In genomic region chr1:26318338-26319064, GRCh38 we compare ENCODE assay signal across 9 cellular contexts. TPM values are rescaled to one million over a fixed set of nuclear protein-coding genes. Genes with fewer than 3 reads are reported as not detected.
DNase-seq lines count a peak whose midpoint lies in the region; ATAC-seq and TF ChIP-seq lines count a peak whose summit lies in the region.
"Had no signal": no experiment of that assay in that cellular context is flagged by ENCODE, and none has a peak within 500 bp of the region (broad histone marks: within the 10 kb centered on the region; RNA-seq: fewer than 3 reads in every experiment).

No MANE protein-coding gene starts in this region.

- H4K20me1 ChIP-seq in neural progenitor cell (ENCODE audit: low read depth): no peaks in the 10 kb centered on the region

- TF ChIP-seq CTCF in neural progenitor cell (IDR thresholded peaks at IDR 0.05) (no peak), osteocyte (IDR thresholded peaks at IDR 0.05) (no peak)

- H3K79me2 ChIP-seq in neural progenitor cell (ENCODE audit: low read depth): no peaks in the 10 kb centered on the region

- H3K4me2 ChIP-seq in neural progenitor cell: peak overlapping the region; percentile 58

- peak overlapping the region; percentile 100 for H3K4me3 ChIP-seq in CD4-positive, CD25-positive, alpha-beta regulatory T cell (ENCODE audit: low read depth, low read length)
- H3K4me3 ChIP-seq in neural progenitor cell: no peak overlapping the region

- peaks cover 36% of the 10 kb centered on the region for H3K36me3 ChIP-seq in CD4-positive, CD25-positive, alpha-beta regulatory T cell (ENCODE audit: control insufficient read depth, insufficient read depth, low read length)
- H3K36me3 ChIP-seq in neural progenitor cell: no peaks in the 10 kb centered on the region

- DNase-seq in CD4-positive, CD25-positive, alpha-beta regulatory T cell: no peak
- peak; percentile 36 to 81 for DNase-seq in activated naive CD4-positive, alpha-beta T cell treated with anti-CD3 and anti-CD28 coated beads, Interleukin-2, amount 50 U/mL, for 72 hours (ENCODE audit: low spot score in 2 of 2)
- DNase-seq in neural progenitor cell (ENCODE audit: low spot score) (no peak), NCI-H2107 treated with DMSO at 0.1 percent for 48 hours (lab: John Stamatoyannopoulos, UW; ENCODE audit: unreplicated experiment) (no peak), AG08395 (ENCODE audit: low spot score) (no peak), osteocyte (ENCODE audit: extremely low spot score, unreplicated experiment) (no peak), SK-N-DZ (ENCODE audit: low spot score) (no peak)
- DNase-seq: EL had no signal

- peak overlapping the region; percentile 70 for H3K27ac ChIP-seq in CD4-positive, CD25-positive, alpha-beta regulatory T cell (ENCODE audit: insufficient read depth, low read length, poor library complexity, severe bottlenecking)
- no peak overlapping the region for H3K27ac ChIP-seq in neural progenitor cell

- peak overlapping the region; percentile 92 to 99 (median 94) for H3K4me3 Mint-ChIP-seq in CD4-positive, CD25-positive, alpha-beta regulatory T cell
- H3K4me3 Mint-ChIP-seq in IgD-negative memory B cell: peak overlapping the region; percentile 93 to 100 (median 100)
- no peak overlapping the region for H3K4me3 Mint-ChIP-seq in neural progenitor cell
- H3K4me3 Mint-ChIP-seq in osteocyte (ENCODE audit: unreplicated experiment): no peak overlapping the region

- peaks cover 41% of the 10 kb centered on the region for H3K36me3 Mint-ChIP-seq in CD4-positive, CD25-positive, alpha-beta regulatory T cell
- peaks cover 20% of the 10 kb centered on the region for H3K36me3 Mint-ChIP-seq in IgD-negative memory B cell
- H3K36me3 Mint-ChIP-seq in activated naive CD4-positive, alpha-beta T cell treated with anti-CD3 and anti-CD28 coated beads, Interleukin-2, amount 50 U/mL, for 72 hours: peaks cover 27 to 36% of the 10 kb centered on the region in 2 donors
- H3K36me3 Mint-ChIP-seq in neural progenitor cell: no peaks in the 10 kb centered on the region
- no peaks in the 10 kb centered on the region for H3K36me3 Mint-ChIP-seq in osteocyte (ENCODE audit: unreplicated experiment)

- no peak overlapping the region for H3K9ac ChIP-seq in neural progenitor cell

- H3K9me3 ChIP-seq in CD4-positive, CD25-positive, alpha-beta regulatory T cell (ENCODE audit: control insufficient read depth in 2 of 2, low read length in 2 of 2): no peaks in the 10 kb centered on the region
- no peaks in the 10 kb centered on the region for H3K9me3 ChIP-seq in neural progenitor cell (ENCODE audit: low read depth)

- no peak for ATAC-seq in CD4-positive, CD25-positive, alpha-beta regulatory T cell (ENCODE audit: low read depth in 2 of 2)
- peak; percentile 25 to 61 for ATAC-seq in activated naive CD4-positive, alpha-beta T cell treated with anti-CD3 and anti-CD28 coated beads, Interleukin-2, amount 50 U/mL, for 72 hours

- no peak overlapping the region for H2AFZ ChIP-seq in neural progenitor cell (replicated peaks)

- H3K27me3 Mint-ChIP-seq in CD4-positive, CD25-positive, alpha-beta regulatory T cell: peaks cover 5% of the 10 kb centered on the region
- no peaks in the 10 kb centered on the region for H3K27me3 Mint-ChIP-seq in IgD-negative memory B cell
- peaks cover 9% of the 10 kb centered on the region for H3K27me3 Mint-ChIP-seq in neural progenitor cell (ENCODE audit: insufficient read depth, low read depth)
- H3K27me3 Mint-ChIP-seq in osteocyte (ENCODE audit: unreplicated experiment): peaks cover 9% of the 10 kb centered on the region

- peak overlapping the region; percentile 67 to 97 (median 91) for H3K27ac Mint-ChIP-seq in CD4-positive, CD25-positive, alpha-beta regulatory T cell
- H3K27ac Mint-ChIP-seq in IgD-negative memory B cell (peak overlapping the region; percentile 74 to 97 (median 92)), neural progenitor cell (no peak overlapping the region), osteocyte (ENCODE audit: unreplicated experiment) (no peak overlapping the region)
- H3K27ac Mint-ChIP-seq in activated naive CD4-positive, alpha-beta T cell treated with anti-CD3 and anti-CD28 coated beads, Interleukin-2, amount 50 U/mL, for 72 hours: peak overlapping the region; percentile 8 to 99

- H3K27me3 ChIP-seq in CD4-positive, CD25-positive, alpha-beta regulatory T cell (ENCODE audit: control insufficient read depth, insufficient read depth, low read length): no peaks in the 10 kb centered on the region
- no peaks in the 10 kb centered on the region for H3K27me3 ChIP-seq in neural progenitor cell

- peaks cover 0 to 2% (median 0%) of the 10 kb centered on the region in 7 donors for H3K9me3 Mint-ChIP-seq in CD4-positive, CD25-positive, alpha-beta regulatory T cell
- no peaks in the 10 kb centered on the region for H3K9me3 Mint-ChIP-seq in IgD-negative memory B cell
- no peaks in the 10 kb centered on the region for H3K9me3 Mint-ChIP-seq in activated naive CD4-positive, alpha-beta T cell treated with anti-CD3 and anti-CD28 coated beads, Interleukin-2, amount 50 U/mL, for 72 hours
- H3K9me3 Mint-ChIP-seq in neural progenitor cell: no peaks in the 10 kb centered on the region
- H3K9me3 Mint-ChIP-seq in osteocyte (ENCODE audit: unreplicated experiment): no peaks in the 10 kb centered on the region

- peaks cover 23% of the 10 kb centered on the region for H3F3A ChIP-seq in neural progenitor cell (ENCODE audit: low read depth)

- peaks cover 14 to 80% (median 55%) of the 10 kb centered on the region in 4 donors for H3K4me1 Mint-ChIP-seq in CD4-positive, CD25-positive, alpha-beta regulatory T cell
- H3K4me1 Mint-ChIP-seq in IgD-negative memory B cell (peaks cover 40 to 50% (median 41%) of the 10 kb centered on the region in 3 donors), neural progenitor cell (peaks cover 30% of the 10 kb centered on the region), osteocyte (ENCODE audit: unreplicated experiment) (peaks cover 6% of the 10 kb centered on the region)

- peaks cover 84% of the 10 kb centered on the region for H3K4me1 ChIP-seq in CD4-positive, CD25-positive, alpha-beta regulatory T cell (ENCODE audit: control insufficient read depth, insufficient read depth, low read length, poor library complexity, severe bottlenecking)
- peaks cover 18% of the 10 kb centered on the region for H3K4me1 ChIP-seq in neural progenitor cell

RNA-seq across cellular contexts. Expression of gene CD52, which starts 0.7 kb away (rescaled TPM):
- total RNA-seq in CD4-positive, CD25-positive, alpha-beta regulatory T cell: 1,528 TPM
- polyA plus RNA-seq in CD4-positive, CD25-positive, alpha-beta regulatory T cell: over 10,000 TPM in 2 of 4 donors, 1,000 to 10,000 TPM in 2; 9,467 to 12,173 (median 10,919) TPM
- 10,525 TPM for polyA plus RNA-seq in IgD-negative memory B cell
- 100 to 1,000 TPM; 343 to 698 TPM for total RNA-seq in activated naive CD4-positive, alpha-beta T cell treated with anti-CD3 and anti-CD28 coated beads, Interleukin-2, amount 50 U/mL, for 72 hours
- total RNA-seq in neural progenitor cell (ENCODE audit: low replicate concordance): 2.5 and 7.3 TPM in 2 replicates
- total RNA-seq in osteocyte: not detected in 2 replicates
- not detected in 2 replicates for polyA plus RNA-seq in SK-N-DZ (2014; cell fraction: cytosol; rRNA removed)
- not detected in 2 replicates for polyA plus RNA-seq in SK-N-DZ (2014; cell fraction: nucleus; rRNA removed)

RNA-seq across cellular contexts. Expression of gene UBXN11, which starts 12.1 kb away (rescaled TPM):
- 30.8 TPM for total RNA-seq in CD4-positive, CD25-positive, alpha-beta regulatory T cell
- polyA plus RNA-seq in CD4-positive, CD25-positive, alpha-beta regulatory T cell: 10 to 100 TPM in 3 of 4 donors, 1 to 10 TPM in 1; 8.1 to 15.2 (median 11.0) TPM
- polyA plus RNA-seq in IgD-negative memory B cell: 11.2 TPM
- 10 to 100 TPM; 21.0 to 25.8 TPM for total RNA-seq in activated naive CD4-positive, alpha-beta T cell treated with anti-CD3 and anti-CD28 coated beads, Interleukin-2, amount 50 U/mL, for 72 hours
- total RNA-seq in neural progenitor cell (ENCODE audit: low replicate concordance) (5.9 and 10.2 TPM in 2 replicates), osteocyte (16.6 and 17.0 TPM in 2 replicates)
- 4.8 and 5.1 TPM in 2 replicates for polyA plus RNA-seq in SK-N-DZ (2014; cell fraction: cytosol; rRNA removed)
- polyA plus RNA-seq in SK-N-DZ (2014; cell fraction: nucleus; rRNA removed): 52.0 and 62.5 TPM in 2 replicates

RNA-seq across cellular contexts. Expression of gene CRYBG2, which starts 35.4 kb away (rescaled TPM):
- 2.3 TPM for total RNA-seq in CD4-positive, CD25-positive, alpha-beta regulatory T cell
- polyA plus RNA-seq in CD4-positive, CD25-positive, alpha-beta regulatory T cell: 1 to 10 TPM in 3 of 4 donors, not detected in 1; 1.0 to 2.0 (median 1.3) TPM
- polyA plus RNA-seq in IgD-negative memory B cell: 3.1 TPM
- 1 to 10 TPM; 1.0 to 6.0 TPM for total RNA-seq in activated naive CD4-positive, alpha-beta T cell treated with anti-CD3 and anti-CD28 coated beads, Interleukin-2, amount 50 U/mL, for 72 hours
- total RNA-seq in neural progenitor cell (ENCODE audit: low replicate concordance): 3.0 and 6.5 TPM in 2 replicates
- total RNA-seq in osteocyte: not detected in 2 replicates
- not detected in 2 replicates for polyA plus RNA-seq in SK-N-DZ (2014; cell fraction: cytosol; rRNA removed)
- polyA plus RNA-seq in SK-N-DZ (2014; cell fraction: nucleus; rRNA removed): not detected in 2 replicates

RNA-seq across cellular contexts. Expression of gene SH3BGRL3, which starts 38.6 kb away (rescaled TPM):
- total RNA-seq in CD4-positive, CD25-positive, alpha-beta regulatory T cell: 404 TPM
- polyA plus RNA-seq in CD4-positive, CD25-positive, alpha-beta regulatory T cell: 1,000 to 10,000 TPM; 1,085 to 1,853 (median 1,299) TPM
- polyA plus RNA-seq in IgD-negative memory B cell: 1,152 TPM
- total RNA-seq in activated naive CD4-positive, alpha-beta T cell treated with anti-CD3 and anti-CD28 coated beads, Interleukin-2, amount 50 U/mL, for 72 hours: 100 to 1,000 TPM; 261 to 364 TPM
- total RNA-seq in neural progenitor cell (ENCODE audit: low replicate concordance) (15.6 and 41.9 TPM in 2 replicates), osteocyte (138 and 140 TPM in 2 replicates)
- polyA plus RNA-seq in SK-N-DZ (2014; cell fraction: cytosol; rRNA removed): 9.1 and 15.6 TPM in 2 replicates
- polyA plus RNA-seq in SK-N-DZ (2014; cell fraction: nucleus; rRNA removed): 4.0 and 8.9 TPM in 2 replicates

RNA-seq across cellular contexts. Expression of gene ZNF683, which starts 54.0 kb away (rescaled TPM):
- not detected for total RNA-seq in CD4-positive, CD25-positive, alpha-beta regulatory T cell
- under 1 TPM in 2 of 4 donors, not detected in 2; 0.25 to 0.55 TPM for polyA plus RNA-seq in CD4-positive, CD25-positive, alpha-beta regulatory T cell
- polyA plus RNA-seq in IgD-negative memory B cell: 8.8 TPM
- not detected for total RNA-seq in activated naive CD4-positive, alpha-beta T cell treated with anti-CD3 and anti-CD28 coated beads, Interleukin-2, amount 50 U/mL, for 72 hours
- total RNA-seq in neural progenitor cell (ENCODE audit: low replicate concordance) (not detected in 2 replicates), osteocyte (not detected in 2 replicates)
- polyA plus RNA-seq in SK-N-DZ (2014; cell fraction: cytosol; rRNA removed): not detected in 2 replicates
- not detected in 2 replicates for polyA plus RNA-seq in SK-N-DZ (2014; cell fraction: nucleus; rRNA removed)

Comparison
In these comparisons a context has a peak if more than half of its experiments do, and no peak if none do; other contexts are left out.
1. ATAC-seq: peak in activated naive CD4-positive, alpha-beta T cell treated with anti-CD3 and anti-CD28 coated beads, Interleukin-2, amount 50 U/mL, for 72 hours (2 of 2); none in CD4-positive, CD25-positive, alpha-beta regulatory T cell (0 of 2).
2. DNase-seq: peak in activated naive CD4-positive, alpha-beta T cell treated with anti-CD3 and anti-CD28 coated beads, Interleukin-2, amount 50 U/mL, for 72 hours (2 of 2); none in CD4-positive, CD25-positive, alpha-beta regulatory T cell (0 of 3), neural progenitor cell (single experiment), NCI-H2107 treated with DMSO at 0.1 percent for 48 hours (single experiment), AG08395 (single experiment), osteocyte (single experiment) and SK-N-DZ (single experiment).
3. H3K27ac Mint-ChIP-seq: peak in CD4-positive, CD25-positive, alpha-beta regulatory T cell (3 of 3), IgD-negative memory B cell (3 of 3) and activated naive CD4-positive, alpha-beta T cell treated with anti-CD3 and anti-CD28 coated beads, Interleukin-2, amount 50 U/mL, for 72 hours (2 of 2); none in neural progenitor cell (single experiment) and osteocyte (single experiment).
4. H3K4me3 Mint-ChIP-seq: peak in CD4-positive, CD25-positive, alpha-beta regulatory T cell (4 of 4) and IgD-negative memory B cell (4 of 4); none in neural progenitor cell (single experiment) and osteocyte (single experiment).
5. RNA of gene CD52, which starts 0.7 kb away (total RNA-seq): 1,528 TPM in CD4-positive, CD25-positive, alpha-beta regulatory T cell (single experiment) and 343 to 698 TPM in activated naive CD4-positive, alpha-beta T cell treated with anti-CD3 and anti-CD28 coated beads, Interleukin-2, amount 50 U/mL, for 72 hours; 2.5 to 7.3 TPM in neural progenitor cell and not detected in osteocyte; every median in the first group is over 10 times any median in the second.